Comparison of ENCODE assay signal across 1 cellular context in the genomic region with DNA sequence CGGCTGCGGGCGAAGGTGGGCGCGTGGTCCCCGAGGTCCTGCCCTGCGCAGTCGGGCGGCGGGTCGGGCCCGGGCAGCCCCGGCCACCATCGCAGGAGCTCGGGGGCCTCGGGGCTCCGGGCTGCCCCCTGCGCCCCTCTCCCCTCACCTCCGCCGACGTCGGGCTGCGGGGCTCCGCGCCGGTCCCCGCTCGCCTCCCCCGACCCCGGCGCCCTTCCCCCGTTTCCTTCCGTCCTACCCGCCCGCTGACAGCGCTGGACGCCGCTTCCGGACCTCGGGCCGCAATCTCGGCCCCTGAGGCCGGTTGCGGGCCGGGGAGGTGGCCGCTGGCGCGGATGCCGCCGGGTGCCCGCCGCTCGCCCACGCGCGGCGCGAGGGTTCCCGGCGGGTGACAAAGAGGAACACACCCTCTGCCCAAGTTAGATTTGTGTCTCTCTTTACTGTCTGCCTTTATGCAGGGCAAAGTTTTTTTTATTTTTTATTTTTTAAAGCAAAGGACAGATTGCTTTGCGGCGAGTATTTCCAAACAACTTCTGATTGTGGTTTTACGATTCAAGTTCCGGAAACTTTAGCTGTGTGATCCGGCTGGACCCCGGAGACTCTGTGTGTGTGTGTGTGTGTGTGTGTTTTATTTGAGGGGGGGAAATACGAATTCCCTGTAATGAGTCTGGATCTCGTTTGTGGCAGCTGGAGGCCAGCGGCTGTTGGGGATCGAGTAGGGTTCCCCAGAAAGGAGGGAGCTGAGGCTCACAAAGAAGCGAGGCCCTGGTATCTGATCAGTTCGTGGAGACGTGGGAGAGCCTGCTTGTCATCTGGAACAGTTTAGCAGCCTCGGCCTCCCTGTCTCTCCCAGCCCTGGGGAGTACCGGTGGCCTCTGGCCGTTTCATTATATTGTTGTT.
A peak's percentile ranks its signal among the peaks of the same experiment; 100 is the strongest.
TF ChIP-seq lines count a peak whose summit lies in the region.

No MANE protein-coding gene starts in this region.

TF ChIP-seq in H1, 55 proteins besides CTCF, POLR2A, EP300 and RAD21:
- TF ChIP-seq CHD1 (IDR thresholded peaks at IDR 0.05; ENCODE audit: low read depth, low read length) (no peak), JUND (IDR thresholded peaks at IDR 0.05; ENCODE audit: low read length) (no peak), RXRA (IDR thresholded peaks at IDR 0.05; ENCODE audit: insufficient read depth, low read depth, low read length) (no peak), SIRT6 (IDR thresholded peaks at IDR 0.05; ENCODE audit: low read length) (no peak), POU5F1 (IDR thresholded peaks at IDR 0.05; ENCODE audit: low read depth, low read length) (no peak), ASH2L (IDR thresholded peaks at IDR 0.05; ENCODE audit: low read length) (peak; percentile 35), TAF7 (optimal IDR thresholded peaks at IDR 0.05; ENCODE audit: borderline replicate concordance, low read depth, low read length) (no peak), SIX5 (IDR thresholded peaks at IDR 0.05; ENCODE audit: low read depth, low read length) (no peak), BCL11A (IDR thresholded peaks at IDR 0.05; ENCODE audit: low read depth in 2 of 2, low read length in 2 of 2) (no peak), CREB1 (IDR thresholded peaks at IDR 0.05) (no peak), RFX5 (IDR thresholded peaks at IDR 0.05; ENCODE audit: borderline replicate concordance, low read depth, low read length) (no peak), PHF8 (conservative IDR thresholded peaks at IDR 0.05; ENCODE audit: low read depth, low read length) (peak; percentile 27; the same call in 1 of the 2 replicates), TEAD4 (IDR thresholded peaks at IDR 0.05; ENCODE audit: low read depth, low read length) (no peak), BRCA1 (IDR thresholded peaks at IDR 0.05; ENCODE audit: low read depth, low read length) (no peak), CHD2 (IDR thresholded peaks at IDR 0.05; ENCODE audit: low read length) (no peak), HDAC2 (IDR thresholded peaks at IDR 0.05; ENCODE audit: borderline replicate concordance in 1 of 2, low read depth in 2 of 2, low read length in 2 of 2) (0 out of 4 replicates have a peak, but pooled peaks of 1 of the 2 experiments have one; percentile 76), FOSL1 (IDR thresholded peaks at IDR 0.05; ENCODE audit: insufficient read depth, low read depth, low read length) (no peak), CBX8 (IDR thresholded peaks at IDR 0.05; ENCODE audit: borderline replicate concordance, low read depth, low read length) (no peak), SP1 (IDR thresholded peaks at IDR 0.05; ENCODE audit: low read depth, low read length) (no peak), CTBP2 (IDR thresholded peaks at IDR 0.05; ENCODE audit: borderline replicate concordance, insufficient read depth, insufficient read length, low read length) (no peak), GABPA (IDR thresholded peaks at IDR 0.05; ENCODE audit: borderline replicate concordance, insufficient read depth, low read length) (no peak), NRF1 (IDR thresholded peaks at IDR 0.05; ENCODE audit: low read depth, low read length) (no peak), NANOG (IDR thresholded peaks at IDR 0.05; ENCODE audit: insufficient read depth, low read depth, low read length, poor library complexity, severe bottlenecking) (no peak), RNF2 (IDR thresholded peaks at IDR 0.05; ENCODE audit: borderline replicate concordance, low read depth, low read length, missing control alignments, poor library complexity, severe bottlenecking) (no peak), RBBP5 (IDR thresholded peaks at IDR 0.05; ENCODE audit: borderline replicate concordance, low read depth, low read length) (peak; percentile 54; the same call in 1 of the 2 replicates), SIN3A (conservative IDR thresholded peaks at IDR 0.05 in 1 of 2, IDR thresholded peaks at IDR 0.05 in 1 of 2; ENCODE audit: low read depth in 1 of 2, low read length in 2 of 2) (0 out of 4 replicates have a peak, but pooled peaks of 1 of the 2 experiments have one; percentile 35), CBX5 (IDR thresholded peaks at IDR 0.05; ENCODE audit: low read depth, low read length) (no peak), KDM1A (IDR thresholded peaks at IDR 0.05; ENCODE audit: borderline replicate concordance, low read length) (no peak), EGR1 (IDR thresholded peaks at IDR 0.05; ENCODE audit: borderline replicate concordance, low read depth, low read length) (no peak), SUZ12 (IDR thresholded peaks at IDR 0.05; ENCODE audit: low read length) (0 out of 2 replicates have a peak, but pooled peaks have one; percentile 1), SP4 (IDR thresholded peaks at IDR 0.05; ENCODE audit: low read length) (no peak), SRF (IDR thresholded peaks at IDR 0.05; ENCODE audit: low read depth, low read length) (no peak), TCF12 (IDR thresholded peaks at IDR 0.05; ENCODE audit: low read depth, low read length) (no peak), KDM4A (IDR thresholded peaks at IDR 0.05; ENCODE audit: low read depth, low read length, severe bottlenecking) (peak; percentile 73), BACH1 (IDR thresholded peaks at IDR 0.05; ENCODE audit: low read length) (no peak), TAF1 (IDR thresholded peaks at IDR 0.05; ENCODE audit: low read depth, low read length) (peak; percentile 8; the same call in 1 of the 2 replicates), CEBPB (IDR thresholded peaks at IDR 0.05; ENCODE audit: low read depth, low read length) (no peak), KDM5A (IDR thresholded peaks at IDR 0.05; ENCODE audit: low read length) (no peak)
- TF ChIP-seq, protein P1, sequence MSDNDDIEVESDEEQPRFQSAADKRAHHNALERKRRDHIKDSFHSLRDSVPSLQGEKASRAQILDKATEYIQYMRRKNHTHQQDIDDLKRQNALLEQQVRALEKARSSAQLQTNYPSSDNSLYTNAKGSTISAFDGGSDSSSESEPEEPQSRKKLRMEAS (IDR thresholded peaks at IDR 0.05): no peak
- TF ChIP-seq, protein P2, sequence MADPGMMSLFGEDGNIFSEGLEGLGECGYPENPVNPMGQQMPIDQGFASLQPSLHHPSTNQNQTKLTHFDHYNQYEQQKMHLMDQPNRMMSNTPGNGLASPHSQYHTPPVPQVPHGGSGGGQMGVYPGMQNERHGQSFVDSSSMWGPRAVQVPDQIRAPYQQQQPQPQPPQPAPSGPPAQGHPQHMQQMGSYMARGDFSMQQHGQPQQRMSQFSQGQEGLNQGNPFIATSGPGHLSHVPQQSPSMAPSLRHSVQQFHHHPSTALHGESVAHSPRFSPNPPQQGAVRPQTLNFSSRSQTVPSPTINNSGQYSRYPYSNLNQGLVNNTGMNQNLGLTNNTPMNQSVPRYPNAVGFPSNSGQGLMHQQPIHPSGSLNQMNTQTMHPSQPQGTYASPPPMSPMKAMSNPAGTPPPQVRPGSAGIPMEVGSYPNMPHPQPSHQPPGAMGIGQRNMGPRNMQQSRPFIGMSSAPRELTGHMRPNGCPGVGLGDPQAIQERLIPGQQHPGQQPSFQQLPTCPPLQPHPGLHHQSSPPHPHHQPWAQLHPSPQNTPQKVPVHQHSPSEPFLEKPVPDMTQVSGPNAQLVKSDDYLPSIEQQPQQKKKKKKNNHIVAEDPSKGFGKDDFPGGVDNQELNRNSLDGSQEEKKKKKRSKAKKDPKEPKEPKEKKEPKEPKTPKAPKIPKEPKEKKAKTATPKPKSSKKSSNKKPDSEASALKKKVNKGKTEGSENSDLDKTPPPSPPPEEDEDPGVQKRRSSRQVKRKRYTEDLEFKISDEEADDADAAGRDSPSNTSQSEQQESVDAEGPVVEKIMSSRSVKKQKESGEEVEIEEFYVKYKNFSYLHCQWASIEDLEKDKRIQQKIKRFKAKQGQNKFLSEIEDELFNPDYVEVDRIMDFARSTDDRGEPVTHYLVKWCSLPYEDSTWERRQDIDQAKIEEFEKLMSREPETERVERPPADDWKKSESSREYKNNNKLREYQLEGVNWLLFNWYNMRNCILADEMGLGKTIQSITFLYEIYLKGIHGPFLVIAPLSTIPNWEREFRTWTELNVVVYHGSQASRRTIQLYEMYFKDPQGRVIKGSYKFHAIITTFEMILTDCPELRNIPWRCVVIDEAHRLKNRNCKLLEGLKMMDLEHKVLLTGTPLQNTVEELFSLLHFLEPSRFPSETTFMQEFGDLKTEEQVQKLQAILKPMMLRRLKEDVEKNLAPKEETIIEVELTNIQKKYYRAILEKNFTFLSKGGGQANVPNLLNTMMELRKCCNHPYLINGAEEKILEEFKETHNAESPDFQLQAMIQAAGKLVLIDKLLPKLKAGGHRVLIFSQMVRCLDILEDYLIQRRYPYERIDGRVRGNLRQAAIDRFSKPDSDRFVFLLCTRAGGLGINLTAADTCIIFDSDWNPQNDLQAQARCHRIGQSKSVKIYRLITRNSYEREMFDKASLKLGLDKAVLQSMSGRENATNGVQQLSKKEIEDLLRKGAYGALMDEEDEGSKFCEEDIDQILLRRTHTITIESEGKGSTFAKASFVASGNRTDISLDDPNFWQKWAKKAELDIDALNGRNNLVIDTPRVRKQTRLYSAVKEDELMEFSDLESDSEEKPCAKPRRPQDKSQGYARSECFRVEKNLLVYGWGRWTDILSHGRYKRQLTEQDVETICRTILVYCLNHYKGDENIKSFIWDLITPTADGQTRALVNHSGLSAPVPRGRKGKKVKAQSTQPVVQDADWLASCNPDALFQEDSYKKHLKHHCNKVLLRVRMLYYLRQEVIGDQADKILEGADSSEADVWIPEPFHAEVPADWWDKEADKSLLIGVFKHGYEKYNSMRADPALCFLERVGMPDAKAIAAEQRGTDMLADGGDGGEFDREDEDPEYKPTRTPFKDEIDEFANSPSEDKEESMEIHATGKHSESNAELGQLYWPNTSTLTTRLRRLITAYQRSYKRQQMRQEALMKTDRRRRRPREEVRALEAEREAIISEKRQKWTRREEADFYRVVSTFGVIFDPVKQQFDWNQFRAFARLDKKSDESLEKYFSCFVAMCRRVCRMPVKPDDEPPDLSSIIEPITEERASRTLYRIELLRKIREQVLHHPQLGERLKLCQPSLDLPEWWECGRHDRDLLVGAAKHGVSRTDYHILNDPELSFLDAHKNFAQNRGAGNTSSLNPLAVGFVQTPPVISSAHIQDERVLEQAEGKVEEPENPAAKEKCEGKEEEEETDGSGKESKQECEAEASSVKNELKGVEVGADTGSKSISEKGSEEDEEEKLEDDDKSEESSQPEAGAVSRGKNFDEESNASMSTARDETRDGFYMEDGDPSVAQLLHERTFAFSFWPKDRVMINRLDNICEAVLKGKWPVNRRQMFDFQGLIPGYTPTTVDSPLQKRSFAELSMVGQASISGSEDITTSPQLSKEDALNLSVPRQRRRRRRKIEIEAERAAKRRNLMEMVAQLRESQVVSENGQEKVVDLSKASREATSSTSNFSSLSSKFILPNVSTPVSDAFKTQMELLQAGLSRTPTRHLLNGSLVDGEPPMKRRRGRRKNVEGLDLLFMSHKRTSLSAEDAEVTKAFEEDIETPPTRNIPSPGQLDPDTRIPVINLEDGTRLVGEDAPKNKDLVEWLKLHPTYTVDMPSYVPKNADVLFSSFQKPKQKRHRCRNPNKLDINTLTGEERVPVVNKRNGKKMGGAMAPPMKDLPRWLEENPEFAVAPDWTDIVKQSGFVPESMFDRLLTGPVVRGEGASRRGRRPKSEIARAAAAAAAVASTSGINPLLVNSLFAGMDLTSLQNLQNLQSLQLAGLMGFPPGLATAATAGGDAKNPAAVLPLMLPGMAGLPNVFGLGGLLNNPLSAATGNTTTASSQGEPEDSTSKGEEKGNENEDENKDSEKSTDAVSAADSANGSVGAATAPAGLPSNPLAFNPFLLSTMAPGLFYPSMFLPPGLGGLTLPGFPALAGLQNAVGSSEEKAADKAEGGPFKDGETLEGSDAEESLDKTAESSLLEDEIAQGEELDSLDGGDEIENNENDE (IDR thresholded peaks at IDR 0.05; ENCODE audit: insufficient replicate concordance, low read length): no peak
- TF ChIP-seq, protein P3, sequence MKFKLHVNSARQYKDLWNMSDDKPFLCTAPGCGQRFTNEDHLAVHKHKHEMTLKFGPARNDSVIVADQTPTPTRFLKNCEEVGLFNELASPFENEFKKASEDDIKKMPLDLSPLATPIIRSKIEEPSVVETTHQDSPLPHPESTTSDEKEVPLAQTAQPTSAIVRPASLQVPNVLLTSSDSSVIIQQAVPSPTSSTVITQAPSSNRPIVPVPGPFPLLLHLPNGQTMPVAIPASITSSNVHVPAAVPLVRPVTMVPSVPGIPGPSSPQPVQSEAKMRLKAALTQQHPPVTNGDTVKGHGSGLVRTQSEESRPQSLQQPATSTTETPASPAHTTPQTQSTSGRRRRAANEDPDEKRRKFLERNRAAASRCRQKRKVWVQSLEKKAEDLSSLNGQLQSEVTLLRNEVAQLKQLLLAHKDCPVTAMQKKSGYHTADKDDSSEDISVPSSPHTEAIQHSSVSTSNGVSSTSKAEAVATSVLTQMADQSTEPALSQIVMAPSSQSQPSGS (IDR thresholded peaks at IDR 0.05; ENCODE audit: low read length): no peak
- TF ChIP-seq, protein P4, sequence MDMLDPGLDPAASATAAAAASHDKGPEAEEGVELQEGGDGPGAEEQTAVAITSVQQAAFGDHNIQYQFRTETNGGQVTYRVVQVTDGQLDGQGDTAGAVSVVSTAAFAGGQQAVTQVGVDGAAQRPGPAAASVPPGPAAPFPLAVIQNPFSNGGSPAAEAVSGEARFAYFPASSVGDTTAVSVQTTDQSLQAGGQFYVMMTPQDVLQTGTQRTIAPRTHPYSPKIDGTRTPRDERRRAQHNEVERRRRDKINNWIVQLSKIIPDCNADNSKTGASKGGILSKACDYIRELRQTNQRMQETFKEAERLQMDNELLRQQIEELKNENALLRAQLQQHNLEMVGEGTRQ (IDR thresholded peaks at IDR 0.05; ENCODE audit: low read length): no peak
- TF ChIP-seq, protein P5, sequence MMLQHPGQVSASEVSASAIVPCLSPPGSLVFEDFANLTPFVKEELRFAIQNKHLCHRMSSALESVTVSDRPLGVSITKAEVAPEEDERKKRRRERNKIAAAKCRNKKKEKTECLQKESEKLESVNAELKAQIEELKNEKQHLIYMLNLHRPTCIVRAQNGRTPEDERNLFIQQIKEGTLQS (IDR thresholded peaks at IDR 0.05; ENCODE audit: insufficient read depth, low read depth, low read length): no peak
